ENCODE assay signal across 8 cellular contexts in the genomic region with DNA sequence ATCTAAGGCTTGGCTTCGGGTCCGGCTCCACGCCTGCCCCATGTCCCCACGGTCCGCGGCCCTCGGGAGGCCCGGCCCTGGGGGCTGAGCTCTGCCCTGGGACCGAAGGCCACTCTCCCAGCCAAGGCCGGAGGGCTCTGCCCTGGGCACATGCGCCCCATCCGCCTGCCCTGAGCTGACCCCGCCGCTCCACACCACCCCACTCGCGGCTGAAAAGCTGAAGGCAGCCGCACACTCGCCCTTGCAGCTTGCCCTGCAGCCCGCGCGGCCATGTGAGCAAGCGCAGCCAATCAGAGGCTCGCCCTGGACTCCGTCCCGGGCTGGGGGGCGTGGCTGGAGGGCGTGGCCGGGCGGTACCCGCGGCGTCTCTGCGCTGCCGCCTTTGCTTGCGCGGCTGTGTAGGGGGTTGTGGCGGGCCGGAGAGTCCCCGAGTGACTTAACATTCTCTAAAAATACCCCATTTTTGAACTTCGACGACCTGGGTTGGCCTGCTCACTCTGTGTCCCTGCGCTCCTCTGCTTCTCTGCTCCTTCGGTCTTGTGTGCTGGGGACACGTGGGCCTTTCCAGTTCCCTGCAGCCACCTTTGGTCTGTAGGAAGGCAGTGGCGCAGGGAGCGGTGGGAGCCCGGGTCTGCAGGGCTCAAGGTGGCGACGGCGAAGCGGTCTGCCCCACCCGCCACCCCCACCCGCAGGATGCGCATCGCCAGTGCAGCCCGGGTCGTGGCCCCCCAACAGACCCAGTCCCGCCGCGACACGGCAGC. TPM values are rescaled to one million over a fixed set of nuclear protein-coding genes. Genes with fewer than 3 reads are reported as not detected.
DNase-seq lines count a peak whose midpoint lies in the region; ATAC-seq and TF ChIP-seq lines count a peak whose summit lies in the region.

No MANE protein-coding gene starts in this region.

- WGBS in ovary, 3 donors = 1% methylated on average over 54 to 61 of the region's 61 CpGs

- no peaks in the 10 kb centered on the region for H3K9me2 ChIP-seq in GM23338 (ENCODE audit: insufficient read depth)

- H3K4me3 ChIP-seq in GM23338 (peak overlapping the region; percentile 68), ovary (peak overlapping the region; percentile 67), tibial artery (peak overlapping the region; percentile 53 to 71)

- 0 out of 4 replicates have a peak, but pooled peaks of 1 of the 2 experiments have one; percentile 3 for TF ChIP-seq CTCF in GM23338 (conservative IDR thresholded peaks at IDR 0.05; ENCODE audit: low read depth in 2 of 2)
- peak in 1 of 3 donors; percentile 19 for TF ChIP-seq CTCF in ovary (IDR thresholded peaks at IDR 0.05)
- TF ChIP-seq CTCF in tibial artery (IDR thresholded peaks at IDR 0.05) = no peak

- no peak for TF ChIP-seq POLR2A in ovary (IDR thresholded peaks at IDR 0.05)

- peak; percentile 89 for ATAC-seq in GM23338

- no peaks in the 10 kb centered on the region for H4K20me1 ChIP-seq in GM23338 (replicated peaks; ENCODE audit: insufficient read depth)

- no peaks in the 10 kb centered on the region for H3K79me2 ChIP-seq in GM23338 (replicated peaks; ENCODE audit: insufficient read depth)

- H3K36me3 ChIP-seq in GM23338 (ENCODE audit: insufficient read depth) (no peaks in the 10 kb centered on the region), ovary (no peaks in the 10 kb centered on the region), tibial artery (no peaks in the 10 kb centered on the region)

- H3K4me1 ChIP-seq in GM23338 (ENCODE audit: insufficient read depth) (peaks cover 10% of the 10 kb centered on the region), ovary (ENCODE audit: insufficient read depth) (no peaks in the 10 kb centered on the region), tibial artery (peaks cover 0 to 40% (median 17%) of the 10 kb centered on the region in 4 donors)

- DNase-seq in GDM1 (lab: John Stamatoyannopoulos, UW) (peak; percentile 79), GM23338 (ENCODE audit: low spot score) (peak; percentile 91), LHCN-M2 (ENCODE audit: low read depth) (peak; percentile 76), SK-N-DZ (ENCODE audit: low spot score) (peak; percentile 85), head of caudate nucleus (peak; percentile 88 to 100 (median 98)), ovary (peak; percentile 87 to 95 (median 93)), tibial artery (peak; percentile 91 to 95)
- peak; percentile 96 for DNase-seq in activated naive CD4-positive, alpha-beta T cell treated with anti-CD3 and anti-CD28 coated beads, Interleukin-2, amount 10 ng/mL, durations not matched to agents 7 days and 5 days

- H3K27me3 Mint-ChIP-seq in GM23338 (ENCODE audit: insufficient read depth, low read depth, poor library complexity) = peaks cover 43% of the 10 kb centered on the region
- H3K27me3 Mint-ChIP-seq in activated naive CD4-positive, alpha-beta T cell treated with anti-CD3 and anti-CD28 coated beads, Interleukin-2, amount 10 ng/mL, durations not matched to agents 7 days and 5 days = peaks cover 16% of the 10 kb centered on the region

- 0 out of 2 replicates have a peak, but pooled peaks cover 3% of the 10 kb centered on the region for H3F3A ChIP-seq in GM23338 (replicated peaks; ENCODE audit: low read depth)

- peak overlapping the region; percentile 94 for H2AFZ ChIP-seq in GM23338

- H3K9me3 ChIP-seq in ovary (no peaks in the 10 kb centered on the region), tibial artery (no peaks in the 10 kb centered on the region)

- H3K9me3 Mint-ChIP-seq in GM23338 = peaks cover 3% of the 10 kb centered on the region; the same call in 1 of the 3 replicates
- no peaks in the 10 kb centered on the region for H3K9me3 Mint-ChIP-seq in activated naive CD4-positive, alpha-beta T cell treated with anti-CD3 and anti-CD28 coated beads, Interleukin-2, amount 10 ng/mL, durations not matched to agents 7 days and 5 days

- H3K27me3 ChIP-seq in GM23338 (ENCODE audit: insufficient read depth) = peaks cover 32% of the 10 kb centered on the region
- no peaks in the 10 kb centered on the region for H3K27me3 ChIP-seq in ovary
- H3K27me3 ChIP-seq in tibial artery = no peaks in the 10 kb centered on the region

- no peak for TF ChIP-seq EP300 in ovary (IDR thresholded peaks at IDR 0.05)

- intact Hi-C loops in head of caudate nucleus (cut with DNase I) (no loop called here), ovary (cut with DNase I) (loop anchor here in 2 of 4 donors (5.0 to 10.0 kb wide), 2 partner anchors 151 to 237 kb away; partner anchors contain the start of gene DHRS7B (in 1 of the 2)), tibial artery (cut with DNase I; ENCODE audit: low total_unique reads) (loop anchor here (5.0 to 10.0 kb wide), 3 partner anchors 37 to 237 kb away; partner anchors contain the start of gene DHRS7B)

- H3K27ac Mint-ChIP-seq in GM23338 = no peak overlapping the region
- H3K27ac Mint-ChIP-seq in activated naive CD4-positive, alpha-beta T cell treated with anti-CD3 and anti-CD28 coated beads, Interleukin-2, amount 10 ng/mL, durations not matched to agents 7 days and 5 days = peak overlapping the region; percentile 75

- H3K36me3 Mint-ChIP-seq in GM23338 (ENCODE audit: low read depth) = no peaks in the 10 kb centered on the region; the same call in 2 of the 3 replicates
- no peaks in the 10 kb centered on the region for H3K36me3 Mint-ChIP-seq in activated naive CD4-positive, alpha-beta T cell treated with anti-CD3 and anti-CD28 coated beads, Interleukin-2, amount 10 ng/mL, durations not matched to agents 7 days and 5 days

- peak overlapping the region; percentile 78 for H3K4me3 Mint-ChIP-seq in GM23338
- peak overlapping the region; percentile 90 for H3K4me3 Mint-ChIP-seq in activated naive CD4-positive, alpha-beta T cell treated with anti-CD3 and anti-CD28 coated beads, Interleukin-2, amount 10 ng/mL, durations not matched to agents 7 days and 5 days

- CTCF ChIA-PET in activated naive CD4-positive, alpha-beta T cell treated with anti-CD3 and anti-CD28 coated beads, Interleukin-2, amount 10 ng/mL, durations not matched to agents 7 days and 5 days (lab: Charles Lee) = interaction anchor here (1.1 to 1.8 kb wide), 5 partner anchors 8 to 156 kb away, joined by 3 to 12 read pairs (median 4); no protein-coding TSS in a partner anchor

- H3K4me2 ChIP-seq in GM23338 = peak overlapping the region; percentile 94

- peaks cover 9% of the 10 kb centered on the region for H3K4me1 Mint-ChIP-seq in GM23338
- H3K4me1 Mint-ChIP-seq in activated naive CD4-positive, alpha-beta T cell treated with anti-CD3 and anti-CD28 coated beads, Interleukin-2, amount 10 ng/mL, durations not matched to agents 7 days and 5 days = peaks cover 54% of the 10 kb centered on the region

- no peak overlapping the region for H3K27ac ChIP-seq in GM23338 (ENCODE audit: low read depth)
- peak overlapping the region in 1 of 2 donors; percentile 40 for H3K27ac ChIP-seq in ovary
- peak overlapping the region; percentile 35 to 56 for H3K27ac ChIP-seq in tibial artery

TF ChIP-seq in GM23338, 12 proteins besides CTCF, POLR2A, EP300 and RAD21:
- TF ChIP-seq CREB1 (CRISPR knock-in tag; IDR thresholded peaks at IDR 0.05; ENCODE audit: low read depth) = peak; percentile 32; the same call in 1 of the 2 replicates
- peak; percentile 92 for TF ChIP-seq POLR2AphosphoS5 (IDR thresholded peaks at IDR 0.05; ENCODE audit: low read depth)
- TF ChIP-seq ZNF114 (CRISPR knock-in tag; IDR thresholded peaks at IDR 0.05) = no peak
- no peak for TF ChIP-seq JUNB (IDR thresholded peaks at IDR 0.05; ENCODE audit: unreplicated experiment)

RNA-seq across cellular contexts. Expression of gene MAP2K3, which starts 8.8 kb away (rescaled TPM):
- 30.6 and 31.7 TPM in 2 replicates for total RNA-seq in GM23338 (2014; rRNA removed; shearing (Covaris generic))
- polyA plus RNA-seq in GM23338 (2016; fragmentation: Nextera tagmentation; extraction: Ambion mirVana) (28.4 and 28.5 TPM in 2 replicates), ovary (10 to 100 TPM in 1 of 2 donors, 1 to 10 TPM in 1; 9.5 to 11.1 TPM)
- total RNA-seq in LHCN-M2 (2014; rRNA removed) (19.3 and 28.8 TPM in 2 replicates), ovary (10 to 100 TPM in 6 of 7 donors, 1 to 10 TPM in 1; 9.1 to 45.5 (median 18.9) TPM)
- 80.7 TPM for polyA plus RNA-seq in LHCN-M2 (2012)
- 8.6 and 9.6 TPM in 2 replicates for polyA plus RNA-seq in SK-N-DZ (2014; cell fraction: cytosol; rRNA removed)
- polyA plus RNA-seq in SK-N-DZ (2014; cell fraction: nucleus; rRNA removed) = 11.4 and 12.4 TPM in 2 replicates

RNA-seq across cellular contexts. Expression of gene NATD1, which starts 22.5 kb away (rescaled TPM):
- 8.1 and 8.7 TPM in 2 replicates for total RNA-seq in GM23338 (2014; rRNA removed; shearing (Covaris generic))
- polyA plus RNA-seq in GM23338 (2016; fragmentation: Nextera tagmentation; extraction: Ambion mirVana) (2.1 TPM in 2 replicates), ovary (1 to 10 TPM; 6.2 to 6.7 TPM)
- total RNA-seq in LHCN-M2 (2014; rRNA removed) (2.3 and 4.3 TPM in 2 replicates), ovary (1 to 10 TPM; 2.8 to 9.0 (median 5.2) TPM)
- polyA plus RNA-seq in LHCN-M2 (2012) = 7.6 TPM
- 4.1 and 4.2 TPM in 2 replicates for polyA plus RNA-seq in SK-N-DZ (2014; cell fraction: cytosol; rRNA removed)
- polyA plus RNA-seq in SK-N-DZ (2014; cell fraction: nucleus; rRNA removed) = 2.5 and 5.0 TPM in 2 replicates
